15 cellular contexts compared by ENCODE assay signal in the genomic region with DNA sequence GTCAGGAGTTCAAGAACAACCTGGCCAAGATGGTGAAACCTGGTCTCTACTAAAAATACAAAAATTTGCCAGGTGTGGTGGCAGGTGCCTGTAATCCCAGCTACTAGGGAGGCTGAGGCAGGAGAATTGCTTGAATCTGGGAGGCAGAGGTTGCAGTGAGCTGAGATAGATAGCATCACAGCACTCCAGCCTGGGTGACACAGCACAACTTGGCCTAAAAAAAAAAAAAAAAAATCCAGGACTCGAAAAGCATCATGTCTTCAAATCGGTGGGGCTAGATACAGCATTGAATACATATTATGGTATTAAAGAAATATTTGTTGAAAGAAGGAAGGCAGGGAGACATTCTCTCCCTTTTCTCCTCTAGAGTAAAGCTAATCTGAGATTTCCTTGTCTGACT. TPM values are rescaled to one million over a fixed set of nuclear protein-coding genes. Genes with fewer than 3 reads are reported as not detected.
DNase-seq lines count a peak whose midpoint lies in the region; ATAC-seq and TF ChIP-seq lines count a peak whose summit lies in the region.
"Not testable (repeated sequence)": the region's sequence is repeated elsewhere in the genome, so short reads cannot be mapped to it uniquely, and the experiment has no call there.
"Had no signal": no experiment of that assay in that cellular context is flagged by ENCODE, and none has a peak within 500 bp of the region (broad histone marks: within the 10 kb centered on the region; RNA-seq: fewer than 3 reads in every experiment).

No MANE protein-coding gene starts in this region.

- H3K9me2 ChIP-seq in HCT116 (ENCODE audit: insufficient read depth): not testable (repeated sequence)

- TF ChIP-seq POLR2A in HCT116 (IDR thresholded peaks at IDR 0.05; ENCODE audit: borderline replicate concordance, extremely low read depth, insufficient read depth, insufficient read length): not testable (repeated sequence)

- H3K4me2 ChIP-seq in HCT116 (ENCODE audit: low read length): peak overlapping the region; percentile 51
- H3K4me2 ChIP-seq in mammary epithelial cell (ENCODE audit: insufficient read depth, low read depth, low read length); osteoblast (ENCODE audit: insufficient read depth, low read length): not testable (repeated sequence)

- not testable (repeated sequence) for H3K27me3 Mint-ChIP-seq in activated T-helper 17 cell treated with anti-CD3 and anti-CD28 coated beads, Interleukin-2, amount 50 U/mL, for 72 hours

- CTCF ChIA-PET in HCT116 (lab: Charles Lee): interaction anchor here (2.3 kb wide), 1 partner anchor 18 kb away, joined by 6 read pairs; no protein-coding TSS in a partner anchor
- CTCF ChIA-PET in mammary epithelial cell (lab: Charles Lee; ENCODE audit: low non-redundant PET): not testable (repeated sequence)

- ATAC-seq in HCT116; RWPE2 (ENCODE audit: low read depth); activated T-helper 17 cell treated with anti-CD3 and anti-CD28 coated beads, Interleukin-2, amount 50 U/mL, for 72 hours (replicated peaks); foreskin keratinocyte: not testable (repeated sequence)

- H3K9me3 Mint-ChIP-seq in activated T-helper 17 cell treated with anti-CD3 and anti-CD28 coated beads, Interleukin-2, amount 50 U/mL, for 72 hours: not testable (repeated sequence)

- H3K4me3 ChIP-seq in HCT116 (replicated peaks in 1 of 2; ENCODE audit: low read depth in 1 of 2, low read length in 2 of 2); RWPE2 (ENCODE audit: severe bottlenecking); mammary epithelial cell (replicated peaks in 1 of 3; ENCODE audit: insufficient read depth in 1 of 3, low read depth in 2 of 3, low read length in 3 of 3); osteoblast (ENCODE audit: insufficient read depth, low read length): not testable (repeated sequence)

- not testable (repeated sequence) for H3K4me3 Mint-ChIP-seq in activated T-helper 17 cell treated with anti-CD3 and anti-CD28 coated beads, Interleukin-2, amount 50 U/mL, for 72 hours

- not testable (repeated sequence) for H3K4me1 Mint-ChIP-seq in activated T-helper 17 cell treated with anti-CD3 and anti-CD28 coated beads, Interleukin-2, amount 50 U/mL, for 72 hours

- peaks cover 28% of the 10 kb centered on the region for H3K36me3 Mint-ChIP-seq in activated T-helper 17 cell treated with anti-CD3 and anti-CD28 coated beads, Interleukin-2, amount 50 U/mL, for 72 hours (ENCODE audit: low read depth)

- H3K9me3 ChIP-seq in HCT116 (ENCODE audit: control insufficient read depth in 1 of 2, insufficient read depth in 1 of 2, low read depth in 1 of 2, low read length in 2 of 2); RWPE2 (ENCODE audit: severe bottlenecking); mammary epithelial cell (replicated peaks; ENCODE audit: insufficient read depth, low read length); osteoblast (ENCODE audit: low read depth, low read length): not testable (repeated sequence)

- WGBS in mammary epithelial cell (ENCODE audit: low coverage, missing lambda C conversion rate): 19% methylated on average over 2 of the region's 2 CpGs

- peak overlapping the region; percentile 33 for H3K27ac Mint-ChIP-seq in activated T-helper 17 cell treated with anti-CD3 and anti-CD28 coated beads, Interleukin-2, amount 50 U/mL, for 72 hours

- not testable (repeated sequence) for H4K20me1 ChIP-seq in HCT116 (ENCODE audit: insufficient read depth); mammary epithelial cell (ENCODE audit: insufficient read depth, low read length); osteoblast (ENCODE audit: insufficient read depth, low read length)

- not testable (repeated sequence) for H2AFZ ChIP-seq in HCT116 (ENCODE audit: low read depth, low read length, poor library complexity, severe bottlenecking); mammary epithelial cell (ENCODE audit: low read depth, low read length); osteoblast (ENCODE audit: low read length)

- POLR2A ChIA-PET in HCT116 (lab: Charles Lee): interaction anchor here (1.8 to 2.6 kb wide), 2 partner anchors 8 to 14 kb away, joined by 7 to 10 read pairs; no protein-coding TSS in a partner anchor

- H3K4me1 ChIP-seq in HCT116 (ENCODE audit: control insufficient read depth in 1 of 2, insufficient read depth in 2 of 2, low read length in 2 of 2) (peaks cover 11 to 74% of the 10 kb centered on the region in 2 experiments), RWPE2 (ENCODE audit: insufficient read depth, poor library complexity, severe bottlenecking) (peaks cover 19% of the 10 kb centered on the region), mammary epithelial cell (ENCODE audit: insufficient read depth, low read length) (peaks cover 22% of the 10 kb centered on the region), foreskin keratinocyte (peaks cover 13% of the 10 kb centered on the region)
- H3K4me1 ChIP-seq in osteoblast (ENCODE audit: insufficient read depth, low read length): not testable (repeated sequence)

- not testable (repeated sequence) for H3K79me2 ChIP-seq in HCT116 (ENCODE audit: insufficient read depth, low read length); mammary epithelial cell (ENCODE audit: insufficient read depth, low read length); osteoblast (ENCODE audit: insufficient read depth, low read length)

- in situ Hi-C loops in mammary epithelial cell (cut with MboI; ENCODE audit: low sequenced_read_pairs in 2 of 2): not testable (repeated sequence)

- DNase-seq in HCT116 (ENCODE audit: low read depth, low spot score); RWPE2 (ENCODE audit: low spot score); mammary epithelial cell; foreskin keratinocyte: not testable (repeated sequence)
- DNase-seq in osteoblast (ENCODE audit: insufficient read length, low spot score, missing footprints): peak; percentile 49

- not testable (repeated sequence) for H3K9ac ChIP-seq in HCT116 (ENCODE audit: low read length); mammary epithelial cell (ENCODE audit: insufficient read depth, low read length)

- TF ChIP-seq RAD21 in HCT116 (IDR thresholded peaks at IDR 0.05; ENCODE audit: low read depth): not testable (repeated sequence)

- intact Hi-C loops in HCT116 (cut with micrococcal nuclease); mammary epithelial cell (cut with micrococcal nuclease): not testable (repeated sequence)

- RAD21 ChIA-PET in HCT116 (lab: Charles Lee; ENCODE audit: low non-redundant PET in 1 of 2, low total read pairs in 2 of 2, uncharacterized antibody in 2 of 2, unreplicated experiment in 2 of 2): interaction anchor here in 1 of 2 experiments (0.6 kb wide), 1 partner anchor 86 kb away, joined by 3 read pairs; no protein-coding TSS in a partner anchor

- not testable (repeated sequence) for TF ChIP-seq CTCF in HCT116 (IDR thresholded peaks at IDR 0.05 in 2 of 3, conservative IDR thresholded peaks at IDR 0.05 in 1 of 3; ENCODE audit: borderline replicate concordance in 1 of 3, insufficient read depth in 1 of 3, low read depth in 2 of 3, low read length in 2 of 3); RWPE2 (IDR thresholded peaks at IDR 0.05; ENCODE audit: poor library complexity, severe bottlenecking); mammary epithelial cell (conservative IDR thresholded peaks at IDR 0.05 in 1 of 2, IDR thresholded peaks at IDR 0.05 in 1 of 2; ENCODE audit: extremely low read depth in 1 of 2, insufficient read depth in 1 of 2, low read depth in 1 of 2, low read length in 2 of 2); foreskin keratinocyte (conservative IDR thresholded peaks at IDR 0.05); osteoblast (IDR thresholded peaks at IDR 0.05; ENCODE audit: extremely low read depth, low read depth, low read length)

- peaks cover 0 to 11% of the 10 kb centered on the region in 2 experiments; a peak in 1 of 4 replicates for H3K36me3 ChIP-seq in HCT116 (ENCODE audit: control insufficient read depth in 1 of 2, insufficient read depth in 2 of 2, low read length in 2 of 2)
- H3K36me3 ChIP-seq in RWPE2 (ENCODE audit: low read depth): peaks cover 17% of the 10 kb centered on the region
- not testable (repeated sequence) for H3K36me3 ChIP-seq in mammary epithelial cell (ENCODE audit: insufficient read depth, low read length)
- H3K36me3 ChIP-seq in osteoblast (ENCODE audit: insufficient read depth, low read length): peaks cover 23% of the 10 kb centered on the region

- dilution Hi-C loops in mammary epithelial cell (cut with HindIII; ENCODE audit: low sequenced_read_pairs): not testable (repeated sequence)

- not testable (repeated sequence) for H3K27me3 ChIP-seq in HCT116 (ENCODE audit: insufficient read depth, low read length); RWPE2 (ENCODE audit: insufficient read depth, poor library complexity, severe bottlenecking); mammary epithelial cell (ENCODE audit: insufficient read depth, low read length); foreskin keratinocyte; osteoblast (ENCODE audit: insufficient read depth, low read length)

- not testable (repeated sequence) for H3K27ac ChIP-seq in HCT116 (ENCODE audit: low read depth, low read length); osteoblast (ENCODE audit: low read depth, low read length)
- H3K27ac ChIP-seq in RWPE2 (ENCODE audit: poor library complexity, severe bottlenecking): peak overlapping the region; percentile 74
- peak overlapping the region; percentile 61 for H3K27ac ChIP-seq in mammary epithelial cell (ENCODE audit: insufficient read depth, low read depth, low read length)
- H3K27ac ChIP-seq in foreskin keratinocyte: peak overlapping the region; percentile 56

- BruUV-seq in HCT116 (replicated peaks; lab: Mats Ljungman, UMichigan); mammary epithelial cell (replicated peaks; lab: Mats Ljungman, UMichigan): not testable (repeated sequence)

RNA-seq across cellular contexts. Expression of a gene that starts 10.1 kb away (rescaled TPM):
- total RNA-seq in HCT116 (2021; ENCODE audit: unreplicated experiment) (245 TPM), mammary epithelial cell (1,000 to 10,000 TPM; 1,135 to 2,555 TPM), foreskin keratinocyte (2,642 and 2,753 TPM in 2 replicates), osteoblast (under 0.01 and 0.29 TPM in 2 replicates)
- 354 and 441 TPM in 2 replicates for polyA plus RNA-seq in HCT116 (2012)
- 1 to 10 TPM; 4.3 to 4.7 TPM for total RNA-seq in activated T-helper 17 cell treated with anti-CD3 and anti-CD28 coated beads, Interleukin-2, amount 50 U/mL, for 72 hours
- polyA plus RNA-seq in mammary epithelial cell (2,641 TPM), foreskin keratinocyte (4,130 and 4,582 TPM in 2 replicates)
- polyA minus RNA-seq in mammary epithelial cell: 1,141 TPM
- polyA plus RNA-seq: CD14-positive monocyte; CD8-positive, alpha-beta memory T cell had no signal

RNA-seq across cellular contexts. Expression of a gene that starts 17.0 kb away (rescaled TPM):
- total RNA-seq in HCT116 (2021; ENCODE audit: unreplicated experiment): 37.2 TPM
- 42.0 and 42.9 TPM in 2 replicates for polyA plus RNA-seq in HCT116 (2012)
- 10 to 100 TPM; 44.8 to 61.4 TPM for total RNA-seq in activated T-helper 17 cell treated with anti-CD3 and anti-CD28 coated beads, Interleukin-2, amount 50 U/mL, for 72 hours
- 10 to 100 TPM; 14.7 to 48.3 TPM for total RNA-seq in mammary epithelial cell
- 39.5 TPM for polyA plus RNA-seq in mammary epithelial cell
- 62.3 TPM for polyA minus RNA-seq in mammary epithelial cell
- total RNA-seq in foreskin keratinocyte: 21.2 and 25.7 TPM in 2 replicates
- polyA plus RNA-seq in foreskin keratinocyte: 37.1 and 39.7 TPM in 2 replicates
- total RNA-seq in osteoblast: 8.0 and 8.3 TPM in 2 replicates

RNA-seq across cellular contexts. Expression of a gene that starts 27.2 kb away (rescaled TPM):
- 14.8 TPM for total RNA-seq in HCT116 (2021; ENCODE audit: unreplicated experiment)
- polyA plus RNA-seq in HCT116 (2012): 7.2 and 8.1 TPM in 2 replicates
- 10 to 100 TPM in 1 of 2 donors, 1 to 10 TPM in 1; 9.4 to 13.4 TPM for total RNA-seq in activated T-helper 17 cell treated with anti-CD3 and anti-CD28 coated beads, Interleukin-2, amount 50 U/mL, for 72 hours
- total RNA-seq in mammary epithelial cell: 10 to 100 TPM; 10.8 to 19.4 TPM
- polyA plus RNA-seq in mammary epithelial cell: 8.2 TPM
- 19.7 TPM for polyA minus RNA-seq in mammary epithelial cell
- total RNA-seq in foreskin keratinocyte: 7.1 and 10.4 TPM in 2 replicates
- 9.0 TPM in 2 replicates for polyA plus RNA-seq in foreskin keratinocyte
- total RNA-seq in osteoblast: 10.3 and 10.9 TPM in 2 replicates

RNA-seq across cellular contexts. Expression of a gene that starts 40.7 kb away (rescaled TPM):
- total RNA-seq in HCT116 (2021; ENCODE audit: unreplicated experiment): not detected
- 0.11 TPM in 1 of 2 replicates, not detected in the other for polyA plus RNA-seq in HCT116 (2012)
- not detected for total RNA-seq in activated T-helper 17 cell treated with anti-CD3 and anti-CD28 coated beads, Interleukin-2, amount 50 U/mL, for 72 hours
- not detected for total RNA-seq in mammary epithelial cell
- polyA plus RNA-seq in mammary epithelial cell: not detected
- polyA minus RNA-seq in mammary epithelial cell: not detected
- total RNA-seq in foreskin keratinocyte: not detected in 2 replicates
- polyA plus RNA-seq in foreskin keratinocyte: not detected in 2 replicates
- total RNA-seq in osteoblast: not detected in 2 replicates
- total RNA-seq: CD4-positive, alpha-beta T cell; CD8-positive, alpha-beta memory T cell; GM12878; GM23338; H4; H9; HFFc6 had no signal
- polyA plus RNA-seq: A549; CD14-positive monocyte; CD8-positive, alpha-beta memory T cell; GM12878 had no signal

RNA-seq across cellular contexts. Expression of a gene that starts 46.6 kb away (rescaled TPM):
- 24.4 TPM for total RNA-seq in HCT116 (2021; ENCODE audit: unreplicated experiment)
- polyA plus RNA-seq in HCT116 (2012): 30.7 and 39.9 TPM in 2 replicates
- 10 to 100 TPM; 84.3 to 86.1 TPM for total RNA-seq in activated T-helper 17 cell treated with anti-CD3 and anti-CD28 coated beads, Interleukin-2, amount 50 U/mL, for 72 hours
- total RNA-seq in mammary epithelial cell: 10 to 100 TPM; 14.2 to 20.2 TPM
- 24.5 TPM for polyA plus RNA-seq in mammary epithelial cell
- 19.8 TPM for polyA minus RNA-seq in mammary epithelial cell
- total RNA-seq in foreskin keratinocyte: 17.6 and 18.5 TPM in 2 replicates
- 14.2 and 16.1 TPM in 2 replicates for polyA plus RNA-seq in foreskin keratinocyte
- total RNA-seq in osteoblast: 6.2 and 7.6 TPM in 2 replicates

Comparison
In these comparisons a context has a peak if more than half of its experiments do, and no peak if none do; other contexts are left out.
1. RNA of a gene that starts 10.1 kb away (total RNA-seq): 2,642 to 2,753 TPM in foreskin keratinocyte, 1,135 to 2,555 TPM in mammary epithelial cell and 245 TPM in HCT116 (single experiment); 4.3 to 4.7 TPM in activated T-helper 17 cell treated with anti-CD3 and anti-CD28 coated beads, Interleukin-2, amount 50 U/mL, for 72 hours and under 0.01 to 0.29 TPM in osteoblast; every median in the first group is over 10 times any median in the second.